ENCODE assay signal across 11 cellular contexts in the genomic region with DNA sequence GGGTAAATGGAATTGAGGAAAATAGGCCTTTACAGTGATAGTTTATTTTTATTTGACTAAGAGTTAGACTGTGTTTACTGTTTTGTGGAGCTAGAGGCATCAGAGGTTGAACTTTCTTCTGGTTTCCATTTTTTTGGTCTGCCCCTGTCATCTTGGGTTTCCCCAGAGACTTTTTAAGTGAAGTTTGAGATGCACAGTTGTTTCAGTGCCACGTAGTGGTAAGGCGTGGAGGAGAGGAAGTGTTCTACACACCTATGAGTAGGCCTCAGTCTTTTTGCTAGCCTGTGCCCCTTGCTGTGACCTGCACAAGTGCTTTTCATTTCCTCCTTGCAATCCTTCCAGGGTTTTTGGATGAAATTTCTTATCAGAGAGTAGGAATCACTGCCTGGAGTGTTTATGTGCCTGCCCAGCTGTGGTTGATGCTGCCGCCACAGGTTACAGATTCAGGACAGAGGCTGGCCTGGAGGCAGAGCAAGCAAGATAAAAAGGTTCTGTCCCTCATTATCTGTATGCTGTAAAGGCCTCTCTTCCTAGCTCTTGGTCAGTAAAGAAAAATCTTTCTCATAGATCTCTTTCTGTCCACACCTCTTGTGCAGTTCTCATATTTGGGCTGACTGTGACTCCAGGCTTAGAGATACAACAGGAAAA. TPM values are rescaled to one million over a fixed set of nuclear protein-coding genes. Genes with fewer than 3 reads are reported as not detected.
DNase-seq lines count a peak whose midpoint lies in the region; ATAC-seq and TF ChIP-seq lines count a peak whose summit lies in the region.
"Had no signal": no experiment of that assay in that cellular context is flagged by ENCODE, and none has a peak within 500 bp of the region (broad histone marks: within the 10 kb centered on the region; RNA-seq: fewer than 3 reads in every experiment).

No MANE protein-coding gene starts in this region.

- intact Hi-C loops in natural killer cell (cut with micrococcal nuclease): no loop called here

- H3K4me1 Mint-ChIP-seq in natural killer cell: no peaks in the 10 kb centered on the region

- no peak for TF ChIP-seq CTCF in natural killer cell (IDR thresholded peaks at IDR 0.05)

- H3K9me3 Mint-ChIP-seq in natural killer cell: peaks cover 0 to 4% of the 10 kb centered on the region in 2 donors

- no peaks in the 10 kb centered on the region for H3K27me3 Mint-ChIP-seq in natural killer cell (ENCODE audit: low read depth in 2 of 2)

- H3K4me3 Mint-ChIP-seq in natural killer cell: no peak overlapping the region

- no peaks in the 10 kb centered on the region for H3K36me3 Mint-ChIP-seq in natural killer cell

- DNase-seq in natural killer cell (no peak), OCI-M1 (lab: John Stamatoyannopoulos, UW) (no peak), retina (no peak)
- DNase-seq: DMS79 treated with DMSO at 0.1 percent for 48 hours, glutamatergic neuron, Karpas-422, NCI-H510A had no signal

- H3K27ac Mint-ChIP-seq in natural killer cell: no peak overlapping the region

- ATAC-seq in GM18868 (IDR thresholded peaks at IDR 0.05; ENCODE audit: unreplicated experiment) (peak; percentile 98), GM21723 (IDR thresholded peaks at IDR 0.05; ENCODE audit: unreplicated experiment) (peak; percentile 86), HG03558 (IDR thresholded peaks at IDR 0.05; ENCODE audit: extremely low read depth, unreplicated experiment) (peak; percentile 58), natural killer cell (peak; percentile 54 to 66 (median 55)), HG02571 (IDR thresholded peaks at IDR 0.05; ENCODE audit: unreplicated experiment) (no peak)

RNA-seq across cellular contexts. Expression of a gene that starts 12.5 kb away (rescaled TPM):
- total RNA-seq in natural killer cell: not detected

RNA-seq across cellular contexts. Expression of a gene that starts 21.4 kb away (rescaled TPM):
- total RNA-seq in natural killer cell: 10 to 100 TPM; 80.9 to 94.9 (median 85.5) TPM

RNA-seq across cellular contexts. Expression of a gene that starts 35.9 kb away (rescaled TPM):
- total RNA-seq in natural killer cell: not detected
